ENCODE assay signal across 1 cellular context in the genomic region with DNA sequence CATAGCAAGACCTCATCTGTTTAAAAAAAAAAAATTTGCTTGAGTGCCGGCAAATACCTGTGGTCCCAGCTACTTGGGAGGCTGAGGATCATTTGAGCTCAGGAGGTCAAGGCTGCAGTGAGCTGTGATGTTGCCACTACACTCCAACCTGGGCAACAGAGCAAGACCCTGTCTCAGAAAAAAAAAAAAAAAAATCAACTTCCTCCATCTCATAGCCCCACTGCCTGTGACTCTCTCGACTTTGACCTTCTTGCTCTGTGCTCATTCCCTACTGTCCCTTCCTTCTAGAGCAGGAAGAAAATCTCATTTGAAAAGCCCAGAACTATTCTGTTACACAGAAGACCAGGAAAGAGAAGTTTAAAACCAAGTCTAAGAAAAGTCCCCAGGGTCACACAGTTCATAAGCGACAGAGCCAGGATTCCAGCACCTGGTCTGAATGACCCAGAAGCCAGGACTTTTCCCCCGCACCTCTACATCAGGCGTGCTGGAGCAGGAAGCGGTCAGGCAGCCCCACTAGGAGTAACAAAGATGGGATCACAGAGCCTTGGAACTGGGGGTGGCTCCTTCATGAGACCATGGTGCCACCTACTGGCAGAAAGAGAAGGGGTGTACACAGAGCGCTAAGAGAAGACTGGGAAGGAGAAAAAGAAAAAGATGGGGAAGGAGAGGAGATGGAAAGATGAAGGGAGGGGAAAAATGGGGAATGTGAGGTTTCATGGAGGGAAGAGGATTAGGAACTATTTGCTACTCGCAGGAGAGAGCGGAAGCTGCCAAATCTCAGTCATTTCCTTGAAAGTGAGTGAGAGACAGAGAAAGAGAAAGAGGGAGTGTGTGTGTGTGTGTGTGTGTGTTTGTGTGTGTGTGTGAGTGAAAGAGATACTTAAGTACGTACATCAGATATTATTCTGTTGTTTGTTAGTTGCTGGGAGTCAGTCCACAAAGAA.
A peak's percentile ranks its signal among the peaks of the same experiment; 100 is the strongest.
TF ChIP-seq lines count a peak whose summit lies in the region.

No MANE protein-coding gene starts in this region.

TF ChIP-seq in K562, 482 proteins besides CTCF, POLR2A, EP300 and RAD21 (continued from another document and continues in another):
- TF ChIP-seq RAD51 (IDR thresholded peaks at IDR 0.05; ENCODE audit: borderline replicate concordance, low read depth) (no peak), PML (IDR thresholded peaks at IDR 0.05; ENCODE audit: low read length) (no peak), HDAC2 (IDR thresholded peaks at IDR 0.05) (peak; percentile 76), SLC30A9 (CRISPR knock-in tag; IDR thresholded peaks at IDR 0.05) (no peak), CBFA2T3 (IDR thresholded peaks at IDR 0.05) (peak; percentile 11; the same call in 1 of the 2 replicates), SIN3A (IDR thresholded peaks at IDR 0.05; ENCODE audit: borderline replicate concordance in 2 of 2, control insufficient read depth in 1 of 2, low read depth in 2 of 2, low read length in 2 of 2) (0 out of 4 replicates have a peak, but pooled peaks of 1 of the 2 experiments have one; percentile 14), CC2D1A (IDR thresholded peaks at IDR 0.05) (peak; percentile 97), ZZZ3 (IDR thresholded peaks at IDR 0.05) (no peak), GABPA (tag; conservative IDR thresholded peaks at IDR 0.05; ENCODE audit: low read depth) (no peak; the same call in 1 of the 2 replicates), XRCC5 (IDR thresholded peaks at IDR 0.05; ENCODE audit: low read depth, low read length) (peak; percentile 86), STAG1 (CRISPR knock-in tag; IDR thresholded peaks at IDR 0.05; ENCODE audit: borderline replicate concordance) (peak; percentile 94), ZNF75A (CRISPR knock-in tag; IDR thresholded peaks at IDR 0.05) (peak; percentile 13; the same call in 1 of the 2 replicates), ZNF24 (IDR thresholded peaks at IDR 0.05) (peak; percentile 68; the same call in 1 of the 2 replicates), ZNF778 (CRISPR knock-in tag; IDR thresholded peaks at IDR 0.05) (no peak), ZNF12 (CRISPR knock-in tag; IDR thresholded peaks at IDR 0.05) (no peak), TEAD4 (IDR thresholded peaks at IDR 0.05; ENCODE audit: low read length) (no peak), TEAD4 (CRISPR knock-in tag; IDR thresholded peaks at IDR 0.05; ENCODE audit: borderline replicate concordance) (no peak), ESRRA (IDR thresholded peaks at IDR 0.05; ENCODE audit: borderline replicate concordance, low read depth) (peak; percentile 15; the same call in 1 of the 2 replicates), PHF20 (IDR thresholded peaks at IDR 0.05; ENCODE audit: partially characterized antibody) (peak; percentile 23), MCM5 (IDR thresholded peaks at IDR 0.05; ENCODE audit: low read depth) (peak; percentile 85; the same call in 1 of the 2 replicates), HNRNPK (IDR thresholded peaks at IDR 0.05; ENCODE audit: low read depth, low read length, poor library complexity, severe bottlenecking) (no peak), L3MBTL2 (IDR thresholded peaks at IDR 0.05) (peak; percentile 60), ZNF586 (CRISPR knock-in tag; conservative IDR thresholded peaks at IDR 0.05) (no peak), TBL1XR1 (IDR thresholded peaks at IDR 0.05; ENCODE audit: low read length in 2 of 2) (peak in 1 of 2 experiments; percentile 57; a peak in 2 of 4 replicates), CHD1 (IDR thresholded peaks at IDR 0.05; ENCODE audit: low read length) (no peak), DMBX1 (CRISPR knock-in tag; IDR thresholded peaks at IDR 0.05; ENCODE audit: borderline replicate concordance) (no peak), NELFE (IDR thresholded peaks at IDR 0.05; ENCODE audit: insufficient read depth, insufficient read length) (no peak), TOE1 (IDR thresholded peaks at IDR 0.05; ENCODE audit: borderline replicate concordance) (peak; percentile 69), TOE1 (CRISPR knock-in tag; IDR thresholded peaks at IDR 0.05; ENCODE audit: borderline replicate concordance, low read depth) (no peak), RFX5 (IDR thresholded peaks at IDR 0.05; ENCODE audit: low read depth, low read length) (no peak), CREM (IDR thresholded peaks at IDR 0.05; ENCODE audit: low read depth) (0 out of 2 replicates have a peak, but pooled peaks have one; percentile 34), MYC (IDR thresholded peaks at IDR 0.05; ENCODE audit: low read depth, low read length) (peak; percentile 35; the same call in 1 of the 2 replicates), MYC (CRISPR knock-in tag; IDR thresholded peaks at IDR 0.05; ENCODE audit: borderline replicate concordance, low read depth) (no peak), DPF2 (IDR thresholded peaks at IDR 0.05) (peak; percentile 77), FOXA3 (CRISPR knock-in tag; conservative IDR thresholded peaks at IDR 0.05 in 1 of 2, IDR thresholded peaks at IDR 0.05 in 1 of 2) (peak; percentile 75 to 81; a peak in 3 of 4 replicates), ZNF444 (CRISPR knock-in tag; IDR thresholded peaks at IDR 0.05) (no peak)
- TF ChIP-seq, protein P1, sequence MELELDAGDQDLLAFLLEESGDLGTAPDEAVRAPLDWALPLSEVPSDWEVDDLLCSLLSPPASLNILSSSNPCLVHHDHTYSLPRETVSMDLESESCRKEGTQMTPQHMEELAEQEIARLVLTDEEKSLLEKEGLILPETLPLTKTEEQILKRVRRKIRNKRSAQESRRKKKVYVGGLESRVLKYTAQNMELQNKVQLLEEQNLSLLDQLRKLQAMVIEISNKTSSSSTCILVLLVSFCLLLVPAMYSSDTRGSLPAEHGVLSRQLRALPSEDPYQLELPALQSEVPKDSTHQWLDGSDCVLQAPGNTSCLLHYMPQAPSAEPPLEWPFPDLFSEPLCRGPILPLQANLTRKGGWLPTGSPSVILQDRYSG (tag; conservative IDR thresholded peaks at IDR 0.05; ENCODE audit: low read depth): no peak
- TF ChIP-seq, protein P2, sequence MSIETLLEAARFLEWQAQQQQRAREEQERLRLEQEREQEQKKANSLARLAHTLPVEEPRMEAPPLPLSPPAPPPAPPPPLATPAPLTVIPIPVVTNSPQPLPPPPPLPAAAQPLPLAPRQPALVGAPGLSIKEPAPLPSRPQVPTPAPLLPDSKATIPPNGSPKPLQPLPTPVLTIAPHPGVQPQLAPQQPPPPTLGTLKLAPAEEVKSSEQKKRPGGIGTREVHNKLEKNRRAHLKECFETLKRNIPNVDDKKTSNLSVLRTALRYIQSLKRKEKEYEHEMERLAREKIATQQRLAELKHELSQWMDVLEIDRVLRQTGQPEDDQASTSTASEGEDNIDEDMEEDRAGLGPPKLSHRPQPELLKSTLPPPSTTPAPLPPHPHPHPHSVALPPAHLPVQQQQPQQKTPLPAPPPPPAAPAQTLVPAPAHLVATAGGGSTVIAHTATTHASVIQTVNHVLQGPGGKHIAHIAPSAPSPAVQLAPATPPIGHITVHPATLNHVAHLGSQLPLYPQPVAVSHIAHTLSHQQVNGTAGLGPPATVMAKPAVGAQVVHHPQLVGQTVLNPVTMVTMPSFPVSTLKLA (conservative IDR thresholded peaks at IDR 0.05): 0 out of 4 replicates have a peak, but pooled peaks of 1 of the 2 experiments have one; percentile 23
- TF ChIP-seq, protein P3, sequence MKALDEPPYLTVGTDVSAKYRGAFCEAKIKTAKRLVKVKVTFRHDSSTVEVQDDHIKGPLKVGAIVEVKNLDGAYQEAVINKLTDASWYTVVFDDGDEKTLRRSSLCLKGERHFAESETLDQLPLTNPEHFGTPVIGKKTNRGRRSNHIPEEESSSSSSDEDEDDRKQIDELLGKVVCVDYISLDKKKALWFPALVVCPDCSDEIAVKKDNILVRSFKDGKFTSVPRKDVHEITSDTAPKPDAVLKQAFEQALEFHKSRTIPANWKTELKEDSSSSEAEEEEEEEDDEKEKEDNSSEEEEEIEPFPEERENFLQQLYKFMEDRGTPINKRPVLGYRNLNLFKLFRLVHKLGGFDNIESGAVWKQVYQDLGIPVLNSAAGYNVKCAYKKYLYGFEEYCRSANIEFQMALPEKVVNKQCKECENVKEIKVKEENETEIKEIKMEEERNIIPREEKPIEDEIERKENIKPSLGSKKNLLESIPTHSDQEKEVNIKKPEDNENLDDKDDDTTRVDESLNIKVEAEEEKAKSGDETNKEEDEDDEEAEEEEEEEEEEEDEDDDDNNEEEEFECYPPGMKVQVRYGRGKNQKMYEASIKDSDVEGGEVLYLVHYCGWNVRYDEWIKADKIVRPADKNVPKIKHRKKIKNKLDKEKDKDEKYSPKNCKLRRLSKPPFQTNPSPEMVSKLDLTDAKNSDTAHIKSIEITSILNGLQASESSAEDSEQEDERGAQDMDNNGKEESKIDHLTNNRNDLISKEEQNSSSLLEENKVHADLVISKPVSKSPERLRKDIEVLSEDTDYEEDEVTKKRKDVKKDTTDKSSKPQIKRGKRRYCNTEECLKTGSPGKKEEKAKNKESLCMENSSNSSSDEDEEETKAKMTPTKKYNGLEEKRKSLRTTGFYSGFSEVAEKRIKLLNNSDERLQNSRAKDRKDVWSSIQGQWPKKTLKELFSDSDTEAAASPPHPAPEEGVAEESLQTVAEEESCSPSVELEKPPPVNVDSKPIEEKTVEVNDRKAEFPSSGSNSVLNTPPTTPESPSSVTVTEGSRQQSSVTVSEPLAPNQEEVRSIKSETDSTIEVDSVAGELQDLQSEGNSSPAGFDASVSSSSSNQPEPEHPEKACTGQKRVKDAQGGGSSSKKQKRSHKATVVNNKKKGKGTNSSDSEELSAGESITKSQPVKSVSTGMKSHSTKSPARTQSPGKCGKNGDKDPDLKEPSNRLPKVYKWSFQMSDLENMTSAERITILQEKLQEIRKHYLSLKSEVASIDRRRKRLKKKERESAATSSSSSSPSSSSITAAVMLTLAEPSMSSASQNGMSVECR (CRISPR knock-in tag; IDR thresholded peaks at IDR 0.05): no peak
- TF ChIP-seq, protein P4, sequence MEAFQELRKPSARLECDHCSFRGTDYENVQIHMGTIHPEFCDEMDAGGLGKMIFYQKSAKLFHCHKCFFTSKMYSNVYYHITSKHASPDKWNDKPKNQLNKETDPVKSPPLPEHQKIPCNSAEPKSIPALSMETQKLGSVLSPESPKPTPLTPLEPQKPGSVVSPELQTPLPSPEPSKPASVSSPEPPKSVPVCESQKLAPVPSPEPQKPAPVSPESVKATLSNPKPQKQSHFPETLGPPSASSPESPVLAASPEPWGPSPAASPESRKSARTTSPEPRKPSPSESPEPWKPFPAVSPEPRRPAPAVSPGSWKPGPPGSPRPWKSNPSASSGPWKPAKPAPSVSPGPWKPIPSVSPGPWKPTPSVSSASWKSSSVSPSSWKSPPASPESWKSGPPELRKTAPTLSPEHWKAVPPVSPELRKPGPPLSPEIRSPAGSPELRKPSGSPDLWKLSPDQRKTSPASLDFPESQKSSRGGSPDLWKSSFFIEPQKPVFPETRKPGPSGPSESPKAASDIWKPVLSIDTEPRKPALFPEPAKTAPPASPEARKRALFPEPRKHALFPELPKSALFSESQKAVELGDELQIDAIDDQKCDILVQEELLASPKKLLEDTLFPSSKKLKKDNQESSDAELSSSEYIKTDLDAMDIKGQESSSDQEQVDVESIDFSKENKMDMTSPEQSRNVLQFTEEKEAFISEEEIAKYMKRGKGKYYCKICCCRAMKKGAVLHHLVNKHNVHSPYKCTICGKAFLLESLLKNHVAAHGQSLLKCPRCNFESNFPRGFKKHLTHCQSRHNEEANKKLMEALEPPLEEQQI (IDR thresholded peaks at IDR 0.05): no peak
- TF ChIP-seq, protein P5, sequence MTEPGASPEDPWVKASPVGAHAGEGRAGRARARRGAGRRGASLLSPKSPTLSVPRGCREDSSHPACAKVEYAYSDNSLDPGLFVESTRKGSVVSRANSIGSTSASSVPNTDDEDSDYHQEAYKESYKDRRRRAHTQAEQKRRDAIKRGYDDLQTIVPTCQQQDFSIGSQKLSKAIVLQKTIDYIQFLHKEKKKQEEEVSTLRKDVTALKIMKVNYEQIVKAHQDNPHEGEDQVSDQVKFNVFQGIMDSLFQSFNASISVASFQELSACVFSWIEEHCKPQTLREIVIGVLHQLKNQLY (CRISPR knock-in tag; conservative IDR thresholded peaks at IDR 0.05): no peak
- TF ChIP-seq, protein P6, sequence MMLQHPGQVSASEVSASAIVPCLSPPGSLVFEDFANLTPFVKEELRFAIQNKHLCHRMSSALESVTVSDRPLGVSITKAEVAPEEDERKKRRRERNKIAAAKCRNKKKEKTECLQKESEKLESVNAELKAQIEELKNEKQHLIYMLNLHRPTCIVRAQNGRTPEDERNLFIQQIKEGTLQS (IDR thresholded peaks at IDR 0.05): no peak
- TF ChIP-seq, protein P6 (CRISPR knock-in tag; conservative IDR thresholded peaks at IDR 0.05): no peak
- TF ChIP-seq, protein P7, sequence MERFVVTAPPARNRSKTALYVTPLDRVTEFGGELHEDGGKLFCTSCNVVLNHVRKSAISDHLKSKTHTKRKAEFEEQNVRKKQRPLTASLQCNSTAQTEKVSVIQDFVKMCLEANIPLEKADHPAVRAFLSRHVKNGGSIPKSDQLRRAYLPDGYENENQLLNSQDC (CRISPR knock-in tag; IDR thresholded peaks at IDR 0.05): no peak
- TF ChIP-seq, protein P8, sequence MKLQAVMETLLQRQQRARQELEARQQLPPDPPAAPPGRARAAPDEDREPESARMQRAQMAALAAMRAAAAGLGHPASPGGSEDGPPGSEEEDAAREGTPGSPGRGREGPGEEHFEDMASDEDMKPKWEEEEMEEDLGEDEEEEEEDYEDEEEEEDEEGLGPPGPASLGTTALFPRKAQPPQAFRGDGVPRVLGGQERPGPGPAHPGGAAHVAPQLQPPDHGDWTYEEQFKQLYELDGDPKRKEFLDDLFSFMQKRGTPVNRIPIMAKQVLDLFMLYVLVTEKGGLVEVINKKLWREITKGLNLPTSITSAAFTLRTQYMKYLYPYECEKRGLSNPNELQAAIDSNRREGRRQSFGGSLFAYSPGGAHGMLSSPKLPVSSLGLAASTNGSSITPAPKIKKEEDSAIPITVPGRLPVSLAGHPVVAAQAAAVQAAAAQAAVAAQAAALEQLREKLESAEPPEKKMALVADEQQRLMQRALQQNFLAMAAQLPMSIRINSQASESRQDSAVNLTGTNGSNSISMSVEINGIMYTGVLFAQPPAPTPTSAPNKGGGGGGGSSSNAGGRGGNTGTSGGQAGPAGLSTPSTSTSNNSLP (IDR thresholded peaks at IDR 0.05; ENCODE audit: borderline replicate concordance, low read depth, low read length): no peak
- TF ChIP-seq, protein P9, sequence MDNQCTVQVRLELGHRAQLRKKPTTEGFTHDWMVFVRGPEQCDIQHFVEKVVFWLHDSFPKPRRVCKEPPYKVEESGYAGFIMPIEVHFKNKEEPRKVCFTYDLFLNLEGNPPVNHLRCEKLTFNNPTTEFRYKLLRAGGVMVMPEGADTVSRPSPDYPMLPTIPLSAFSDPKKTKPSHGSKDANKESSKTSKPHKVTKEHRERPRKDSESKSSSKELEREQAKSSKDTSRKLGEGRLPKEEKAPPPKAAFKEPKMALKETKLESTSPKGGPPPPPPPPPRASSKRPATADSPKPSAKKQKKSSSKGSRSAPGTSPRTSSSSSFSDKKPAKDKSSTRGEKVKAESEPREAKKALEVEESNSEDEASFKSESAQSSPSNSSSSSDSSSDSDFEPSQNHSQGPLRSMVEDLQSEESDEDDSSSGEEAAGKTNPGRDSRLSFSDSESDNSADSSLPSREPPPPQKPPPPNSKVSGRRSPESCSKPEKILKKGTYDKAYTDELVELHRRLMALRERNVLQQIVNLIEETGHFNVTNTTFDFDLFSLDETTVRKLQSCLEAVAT (IDR thresholded peaks at IDR 0.05): peak; percentile 82 to 95; a peak in 3 of 4 replicates
